ENCODE assay signal across 10 cellular contexts in genomic region chr14:91241848-91242247, GRCh38. TPM values are rescaled to one million over a fixed set of nuclear protein-coding genes. Genes with fewer than 3 reads are reported as not detected.
DNase-seq lines count a peak whose midpoint lies in the region; ATAC-seq and TF ChIP-seq lines count a peak whose summit lies in the region.
"Had no signal": no experiment of that assay in that cellular context is flagged by ENCODE, and none has a peak within 500 bp of the region (broad histone marks: within the 10 kb centered on the region; RNA-seq: fewer than 3 reads in every experiment).

No MANE protein-coding gene starts in this region.

- H3K4me1 Mint-ChIP-seq in activated naive CD4-positive, alpha-beta T cell treated with anti-CD3 and anti-CD28 coated beads for 36 hours (ENCODE audit: low read depth): peaks cover 86% of the 10 kb centered on the region

- peak overlapping the region; percentile 55 for H3K4me3 Mint-ChIP-seq in activated naive CD4-positive, alpha-beta T cell treated with anti-CD3 and anti-CD28 coated beads for 36 hours

- H3K27ac Mint-ChIP-seq in activated naive CD4-positive, alpha-beta T cell treated with anti-CD3 and anti-CD28 coated beads for 36 hours: peak overlapping the region; percentile 78

- no peaks in the 10 kb centered on the region for H3K9me3 ChIP-seq in upper lobe of right lung
- H3K9me3 ChIP-seq: body of pancreas had no signal

- H3K4me3 ChIP-seq in upper lobe of right lung: peak overlapping the region; percentile 32
- H3K4me3 ChIP-seq: body of pancreas had no signal

- DNase-seq in activated naive CD4-positive, alpha-beta T cell treated with anti-CD3 and anti-CD28 coated beads for 36 hours: peak; percentile 53
- no peak for DNase-seq in activated naive CD4-positive, alpha-beta T cell treated with Interleukin-2 at 50 U/mL for 16 hours
- peak; percentile 51 to 52 for DNase-seq in activated T-cell treated with anti-CD3 and anti-CD28 coated beads, Interleukin-2, amount 50 U/mL, for 48 hours
- DNase-seq in upper lobe of right lung (no peak), HT-29 (ENCODE audit: low spot score) (no peak), NCI-H524 treated with DMSO at 0.1 percent for 48 hours (lab: John Stamatoyannopoulos, UW) (no peak)
- DNase-seq in activated CD4-positive, CD25-positive, alpha-beta regulatory T cell (lab: John Stamatoyannopoulos, UW): no peak
- DNase-seq: NCI-H1417 had no signal

- intact Hi-C loops in activated naive CD4-positive, alpha-beta T cell treated with anti-CD3 and anti-CD28 coated beads for 36 hours (cut with micrococcal nuclease): loop anchor here (2.0 to 10.0 kb wide), 2 partner anchors 169 to 1287 kb away; partner anchors contain the start of genes EFCAB11 and TDP1
- intact Hi-C loops in upper lobe of right lung (cut with DNase I): no loop called here

- ATAC-seq in HG03159 (IDR thresholded peaks at IDR 0.05; ENCODE audit: unreplicated experiment): peak; percentile 72
- peak; percentile 46 for ATAC-seq in upper lobe of right lung
- ATAC-seq: body of pancreas had no signal

- peaks cover 2% of the 10 kb centered on the region for H3K36me3 Mint-ChIP-seq in activated naive CD4-positive, alpha-beta T cell treated with anti-CD3 and anti-CD28 coated beads for 36 hours (ENCODE audit: low read depth)

- H3K27ac ChIP-seq in upper lobe of right lung: peak overlapping the region; percentile 31
- H3K27ac ChIP-seq: body of pancreas had no signal

- CTCF ChIA-PET in activated naive CD4-positive, alpha-beta T cell treated with anti-CD3 and anti-CD28 coated beads for 36 hours (lab: Charles Lee): interaction anchor here (1.1 to 9.3 kb wide), 4 partner anchors 13 to 135 kb away, joined by 3 to 81 read pairs (median 8); no protein-coding TSS in a partner anchor

- no peaks in the 10 kb centered on the region for H3K27me3 Mint-ChIP-seq in activated naive CD4-positive, alpha-beta T cell treated with anti-CD3 and anti-CD28 coated beads for 36 hours (ENCODE audit: low read depth)

- no peaks in the 10 kb centered on the region for H3K36me3 ChIP-seq in upper lobe of right lung

- H3K9me3 Mint-ChIP-seq in activated naive CD4-positive, alpha-beta T cell treated with anti-CD3 and anti-CD28 coated beads for 36 hours: no peaks in the 10 kb centered on the region

- no peaks in the 10 kb centered on the region for H3K27me3 ChIP-seq in upper lobe of right lung
- H3K27me3 ChIP-seq: body of pancreas had no signal

- TF ChIP-seq CTCF in upper lobe of right lung (IDR thresholded peaks at IDR 0.05): no peak

- peaks cover 33% of the 10 kb centered on the region for H3K4me1 ChIP-seq in upper lobe of right lung
- H3K4me1 ChIP-seq: body of pancreas had no signal

RNA-seq across cellular contexts. Expression of gene GPR68, which starts 2.7 kb away (rescaled TPM):
- total RNA-seq in activated naive CD4-positive, alpha-beta T cell treated with anti-CD3 and anti-CD28 coated beads for 36 hours: 1 to 10 TPM; 1.2 to 1.3 TPM
- 6.3 TPM for total RNA-seq in upper lobe of right lung
- 0.31 TPM in 1 of 2 replicates, not detected in the other for total RNA-seq in HT-29 (2014; rRNA removed; shearing (Covaris generic))

Comparison
In these comparisons a context has a peak if more than half of its experiments do, and no peak if none do; other contexts are left out.
1. DNase-seq: peak in activated naive CD4-positive, alpha-beta T cell treated with anti-CD3 and anti-CD28 coated beads for 36 hours (single experiment) and activated T-cell treated with anti-CD3 and anti-CD28 coated beads, Interleukin-2, amount 50 U/mL, for 48 hours (2 of 2); none in activated naive CD4-positive, alpha-beta T cell treated with Interleukin-2 at 50 U/mL for 16 hours (single experiment), upper lobe of right lung (single experiment), activated CD4-positive, CD25-positive, alpha-beta regulatory T cell (0 of 4), HT-29 (single experiment) and NCI-H524 treated with DMSO at 0.1 percent for 48 hours (single experiment).